13 cellular contexts compared by ENCODE assay signal in the genomic region with DNA sequence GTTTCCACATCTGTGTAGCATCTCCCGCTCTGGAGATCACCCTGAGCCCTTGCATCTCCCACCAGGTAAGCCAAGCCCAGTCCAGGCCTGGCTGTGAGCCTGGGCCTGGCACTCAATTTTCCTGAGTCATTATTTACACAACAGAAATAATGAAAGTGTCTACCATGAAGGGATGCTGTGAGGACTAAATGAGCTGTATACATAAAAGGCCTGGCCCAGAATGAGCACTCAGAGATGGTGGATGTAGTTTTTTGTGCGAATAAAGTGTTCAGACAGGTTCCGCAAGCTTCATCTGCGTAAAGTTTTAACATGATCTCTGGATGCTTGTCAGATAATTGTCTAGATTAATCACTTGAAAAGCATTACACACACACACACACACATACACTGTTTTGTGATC. TPM values are rescaled to one million over a fixed set of nuclear protein-coding genes. Genes with fewer than 3 reads are reported as not detected.
DNase-seq lines count a peak whose midpoint lies in the region; ATAC-seq and TF ChIP-seq lines count a peak whose summit lies in the region.
"Not testable (repeated sequence)": the region's sequence is repeated elsewhere in the genome, so short reads cannot be mapped to it uniquely, and the experiment has no call there.
"Had no signal": no experiment of that assay in that cellular context is flagged by ENCODE, and none has a peak within 500 bp of the region (broad histone marks: within the 10 kb centered on the region; RNA-seq: fewer than 3 reads in every experiment).

No MANE protein-coding gene starts in this region.

- not testable (repeated sequence) for H2AFZ ChIP-seq in H9 (ENCODE audit: low read length)

- not testable (repeated sequence) for H3K4ac ChIP-seq in H9 (ENCODE audit: low read depth, low read length)

- H3K27me3 Mint-ChIP-seq in H9 (ENCODE audit: low read depth): not testable (repeated sequence)

- H2BK20ac ChIP-seq in H9 (ENCODE audit: low read depth, low read length, poor library complexity, severe bottlenecking): not testable (repeated sequence)

- H3K4me3 Mint-ChIP-seq in H9: not testable (repeated sequence)

- H3K56ac ChIP-seq in H9 (ENCODE audit: insufficient read length, low read depth, low read length): not testable (repeated sequence)

- H3K27ac Mint-ChIP-seq in H9: peak overlapping the region in 2 of 3 experiments; percentile 17 to 26; a peak in 1 of 7 replicates

- H3K9me3 ChIP-seq in H9 (ENCODE audit: control insufficient read depth, low read depth, low read length); RWPE2 (ENCODE audit: severe bottlenecking); lung (ENCODE audit: control insufficient read depth in 2 of 2, insufficient read depth in 1 of 2, low read length in 1 of 2); upper lobe of right lung: not testable (repeated sequence)

- H2BK15ac ChIP-seq in H9 (ENCODE audit: low read depth, low read length): not testable (repeated sequence)

- H3K4me2 ChIP-seq in H9 (ENCODE audit: insufficient read depth, insufficient read length, low read length): not testable (repeated sequence)

- not testable (repeated sequence) for H2BK12ac ChIP-seq in H9 (ENCODE audit: insufficient read length, low read depth, low read length)

- ATAC-seq in RWPE2 (ENCODE audit: low read depth) (peak; percentile 83), lung (ENCODE audit: insufficient read depth, low FRiP score) (peak; percentile 34), upper lobe of right lung (peak; percentile 73)

- H3K9ac ChIP-seq in H9 (ENCODE audit: extremely low read depth, insufficient read length, low read length): not testable (repeated sequence)

- H3K79me2 ChIP-seq in H9 (ENCODE audit: insufficient read depth, low read length): not testable (repeated sequence)

- H2AK5ac ChIP-seq in H9 (ENCODE audit: insufficient read length, low read length): not testable (repeated sequence)

- not testable (repeated sequence) for H3K36me3 Mint-ChIP-seq in H9 (ENCODE audit: insufficient read depth in 1 of 3, low read depth in 3 of 3)

- H2BK120ac ChIP-seq in H9 (ENCODE audit: low read depth, low read length, poor library complexity, severe bottlenecking): not testable (repeated sequence)

- not testable (repeated sequence) for TF ChIP-seq CTCF in H9 (conservative IDR thresholded peaks at IDR 0.05); RWPE2 (IDR thresholded peaks at IDR 0.05; ENCODE audit: poor library complexity, severe bottlenecking); lung (IDR thresholded peaks at IDR 0.05; ENCODE audit: control extremely low read depth, extremely low read depth); upper lobe of right lung (IDR thresholded peaks at IDR 0.05)

- not testable (repeated sequence) for H4K20me1 ChIP-seq in H9 (ENCODE audit: control insufficient read depth, insufficient read depth, insufficient read length)

- not testable (repeated sequence) for H2BK5ac ChIP-seq in H9 (ENCODE audit: insufficient read length, low read length)

- H3K23me2 ChIP-seq in H9 (ENCODE audit: insufficient read length, low read depth, low read length, poor library complexity, severe bottlenecking): not testable (repeated sequence)

- not testable (repeated sequence) for H3K4me1 ChIP-seq in H9 (ENCODE audit: insufficient read depth, low read length); lung (ENCODE audit: control insufficient read depth in 2 of 2, insufficient read depth in 2 of 2, low read length in 2 of 2); upper lobe of right lung
- H3K4me1 ChIP-seq in RWPE2 (ENCODE audit: insufficient read depth, poor library complexity, severe bottlenecking): peaks cover 10% of the 10 kb centered on the region

- H4K91ac ChIP-seq in H9 (ENCODE audit: insufficient read length, low read depth, low read length): not testable (repeated sequence)

- not testable (repeated sequence) for H4K5ac ChIP-seq in H9 (ENCODE audit: insufficient read length, low read depth, low read length)

- not testable (repeated sequence) for H3K79me1 ChIP-seq in H9 (ENCODE audit: insufficient read depth, low read depth, low read length, poor library complexity, severe bottlenecking)

- H3K27ac ChIP-seq in H9 (ENCODE audit: insufficient read length, low read depth, low read length); RWPE2 (ENCODE audit: poor library complexity, severe bottlenecking); epithelial cell of prostate; lung (ENCODE audit: low read depth in 1 of 2, low read length in 1 of 2); upper lobe of right lung: not testable (repeated sequence)

- H3K14ac ChIP-seq in H9 (ENCODE audit: insufficient read depth, low read length): not testable (repeated sequence)

- H3K18ac ChIP-seq in H9 (ENCODE audit: insufficient read length, low read depth, low read length): not testable (repeated sequence)

- H3K23ac ChIP-seq in H9 (ENCODE audit: insufficient read length, low read depth, low read length): not testable (repeated sequence)

- not testable (repeated sequence) for H4K8ac ChIP-seq in H9 (replicated peaks; ENCODE audit: insufficient read length, low read depth, low read length)

- H3K4me1 Mint-ChIP-seq in H9: not testable (repeated sequence)

- H3T11ph ChIP-seq in H9 (ENCODE audit: low read length): not testable (repeated sequence)

- H3K4me3 ChIP-seq in RWPE2 (ENCODE audit: severe bottlenecking); lung; upper lobe of right lung: not testable (repeated sequence)

- intact Hi-C loops in upper lobe of right lung (cut with DNase I): not testable (repeated sequence)

- not testable (repeated sequence) for H3K9me3 Mint-ChIP-seq in H9

- not testable (repeated sequence) for H3K36me3 ChIP-seq in RWPE2 (ENCODE audit: low read depth); lung (ENCODE audit: control insufficient read depth in 2 of 2, insufficient read depth in 2 of 2, low read length in 2 of 2); upper lobe of right lung

- H3K27me3 ChIP-seq in H9 (ENCODE audit: insufficient read depth, low read length); RWPE2 (ENCODE audit: insufficient read depth, poor library complexity, severe bottlenecking); lung (ENCODE audit: control insufficient read depth, insufficient read depth); upper lobe of right lung: not testable (repeated sequence)

- DNase-seq in DMS153 (lab: John Stamatoyannopoulos, UW) (peak; percentile 88), NCI-H146 treated with DMSO at 0.1 percent for 48 hours (lab: John Stamatoyannopoulos, UW; ENCODE audit: unreplicated experiment) (peak; percentile 35), NCI-H345 (lab: John Stamatoyannopoulos, UW) (peak; percentile 93), epithelial cell of prostate (ENCODE audit: low read depth, low spot score) (peak; percentile 31)
- not testable (repeated sequence) for DNase-seq in H9; RWPE2 (ENCODE audit: low spot score); lung (ENCODE audit: low spot score); upper lobe of right lung

- no CpG with 5 or more reads among the region's 4 CpGs for WGBS in H9 (ENCODE audit: extremely low coverage, insufficient read length, low lambda C conversion rate)
- WGBS in lung, 2 donors: 75 to 87% methylated on average over 4 of the region's 4 CpGs

RNA-seq across cellular contexts. Expression of a gene that starts 50.2 kb away (rescaled TPM):
- 37.7 and 37.9 TPM in 2 replicates for total RNA-seq in H9 (2021)
- total RNA-seq in lung: 1 to 10 TPM; 1.7 to 2.4 TPM
- under 1 TPM; 0.23 to 0.24 TPM for polyA plus RNA-seq in lung
- 0.87 TPM for total RNA-seq in upper lobe of right lung
- total RNA-seq: activated CD4-positive, alpha-beta memory T cell treated with anti-CD3 and anti-CD28 coated beads for 36 hours; activated T-cell treated with anti-CD3 and anti-CD28 coated beads, Interleukin-2, amount 50 U/mL, for 72 hours; CD8-positive, alpha-beta memory T cell; HFFc6 had no signal
- polyA plus RNA-seq: CD8-positive, alpha-beta memory T cell; immature natural killer cell had no signal

Comparison
In these comparisons a context has a peak if more than half of its experiments do, and no peak if none do; other contexts are left out.
1. RNA of a gene that starts 50.2 kb away (total RNA-seq): 37.7 to 37.9 TPM in H9; 1.7 to 2.4 TPM in lung and 0.87 TPM in upper lobe of right lung (single experiment); every median in the first group is over 10 times any median in the second.
2. Peak in every context shown above with its lines, with median percentiles within 50 percentile points of each other: ATAC-seq.